ENCODE assay signal across 23 cellular contexts in the genomic region with DNA sequence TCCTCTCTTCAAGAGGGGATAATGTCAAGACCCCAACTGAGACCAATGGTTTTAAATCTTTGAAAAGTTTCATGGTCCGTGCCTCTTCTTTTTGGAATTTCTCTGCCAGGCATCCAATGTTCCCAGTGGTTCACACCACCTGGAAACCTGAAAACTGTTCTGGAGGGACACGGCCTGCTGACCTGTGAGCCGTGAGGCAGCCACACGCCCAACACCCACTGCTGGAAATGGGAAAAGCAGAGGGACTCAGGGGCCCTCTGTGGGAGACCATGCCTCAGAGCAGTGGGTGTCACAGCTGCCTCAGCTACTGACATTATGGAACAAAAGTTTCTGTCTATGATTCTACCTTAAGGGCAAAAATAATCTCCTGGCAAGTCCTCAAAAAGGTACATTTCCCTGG.
DNase-seq lines count a peak whose midpoint lies in the region; ATAC-seq and TF ChIP-seq lines count a peak whose summit lies in the region.
"Had no signal": no experiment of that assay in that cellular context is flagged by ENCODE, and none has a peak within 500 bp of the region (broad histone marks: within the 10 kb centered on the region; RNA-seq: fewer than 3 reads in every experiment).

No MANE protein-coding gene starts in this region.

- DNase-seq in islet precursor cell (peak; percentile 10), ureter (ENCODE audit: low spot score) (peak; percentile 14), NCI-H82 (lab: John Stamatoyannopoulos, UW) (no peak), suprapubic skin (ENCODE audit: low spot score in 2 of 2) (no peak)
- no peak for DNase-seq in activated CD4-positive, alpha-beta T cell treated with anti-CD3 and anti-CD28 coated beads for 36 hours
- DNase-seq: 8988T; ACHN; BE2C; C1 segment of cervical spinal cord; CD4-positive, alpha-beta memory T cell; CD4-positive, CD25-positive, alpha-beta regulatory T cell; CD8-positive, alpha-beta memory T cell; COR-L47; DMS 273 treated with DMSO at 0.1 percent for 48 hours; DMS153; DMS53; DMS79; DND-41; EL; GDM1 had no signal

- no peaks in the 10 kb centered on the region for H3K27me3 Mint-ChIP-seq in activated CD4-positive, alpha-beta T cell treated with anti-CD3 and anti-CD28 coated beads for 36 hours
- H3K27me3 Mint-ChIP-seq: CD4-positive, alpha-beta memory T cell had no signal

- no peak for ATAC-seq in activated CD4-positive, alpha-beta T cell treated with anti-CD3 and anti-CD28 coated beads for 36 hours
- ATAC-seq: GM12878 had no signal

- H3K36me3 ChIP-seq in suprapubic skin = no peaks in the 10 kb centered on the region
- H3K36me3 ChIP-seq: BE2C, BLaER1 had no signal

- POLR2A ChIA-PET in activated CD4-positive, alpha-beta T cell treated with anti-CD3 and anti-CD28 coated beads for 36 hours (lab: Charles Lee) = no interaction called here

- peaks cover 3% of the 10 kb centered on the region for H3K4me1 Mint-ChIP-seq in activated CD4-positive, alpha-beta T cell treated with anti-CD3 and anti-CD28 coated beads for 36 hours
- H3K4me1 Mint-ChIP-seq: CD14-positive monocyte had no signal

- intact Hi-C loops in activated CD4-positive, alpha-beta T cell treated with anti-CD3 and anti-CD28 coated beads for 36 hours (cut with DNase I, micrococcal nuclease) = no loop called here

- no peak overlapping the region for H3K4me3 ChIP-seq in suprapubic skin
- H3K4me3 ChIP-seq: BLaER1, GM12878 had no signal

- H3K4me1 ChIP-seq in suprapubic skin = no peaks in the 10 kb centered on the region
- H3K4me1 ChIP-seq: BLaER1 had no signal

- 93% methylated on average over 4 of the region's 4 CpGs for WGBS in suprapubic skin

- CTCF ChIA-PET in activated CD4-positive, alpha-beta T cell treated with anti-CD3 and anti-CD28 coated beads for 36 hours (lab: Charles Lee) = interaction anchor here (1.2 kb wide), 1 partner anchor 238 kb away, joined by 4 read pairs; no protein-coding TSS in a partner anchor

- H3K27ac Mint-ChIP-seq in activated CD4-positive, alpha-beta T cell treated with anti-CD3 and anti-CD28 coated beads for 36 hours = no peak overlapping the region
- H3K27ac Mint-ChIP-seq: CD14-positive monocyte; CD4-positive, alpha-beta memory T cell; CD4-positive, CD25-positive, alpha-beta regulatory T cell had no signal

- H3K27me3 ChIP-seq in suprapubic skin = peaks cover 3% of the 10 kb centered on the region
- H3K27me3 ChIP-seq: BE2C, BLaER1 had no signal

- no peaks in the 10 kb centered on the region for H3K36me3 Mint-ChIP-seq in activated CD4-positive, alpha-beta T cell treated with anti-CD3 and anti-CD28 coated beads for 36 hours (ENCODE audit: low read depth)
- H3K36me3 Mint-ChIP-seq: CD14-positive monocyte; CD4-positive, alpha-beta memory T cell; CD4-positive, CD25-positive, alpha-beta regulatory T cell; CD8-positive, alpha-beta memory T cell had no signal

- no peaks in the 10 kb centered on the region for H3K9me3 Mint-ChIP-seq in activated CD4-positive, alpha-beta T cell treated with anti-CD3 and anti-CD28 coated beads for 36 hours (ENCODE audit: low read depth)
- H3K9me3 Mint-ChIP-seq: CD4-positive, alpha-beta memory T cell; CD8-positive, alpha-beta memory T cell had no signal

- H3K9me3 ChIP-seq in suprapubic skin = no peaks in the 10 kb centered on the region
- H3K9me3 ChIP-seq: BE2C, BLaER1 had no signal

- H3K27ac ChIP-seq in suprapubic skin = no peak overlapping the region
- H3K27ac ChIP-seq: BLaER1 had no signal

- no peak overlapping the region for H3K4me3 Mint-ChIP-seq in activated CD4-positive, alpha-beta T cell treated with anti-CD3 and anti-CD28 coated beads for 36 hours
- H3K4me3 Mint-ChIP-seq: CD14-positive monocyte; CD4-positive, alpha-beta memory T cell; CD4-positive, CD25-positive, alpha-beta regulatory T cell; CD8-positive, alpha-beta memory T cell had no signal

- no peak for TF ChIP-seq EP300 in suprapubic skin (IDR thresholded peaks at IDR 0.05)

- TF ChIP-seq POLR2A in suprapubic skin (IDR thresholded peaks at IDR 0.05) = no peak

- TF ChIP-seq CTCF in suprapubic skin (IDR thresholded peaks at IDR 0.05) = no peak

Comparison
In these comparisons a context has a peak if more than half of its experiments do, and no peak if none do; other contexts are left out.
1. DNase-seq: peak in islet precursor cell (single experiment) and ureter (single experiment); none in NCI-H82 (single experiment), suprapubic skin (0 of 2) and activated CD4-positive, alpha-beta T cell treated with anti-CD3 and anti-CD28 coated beads for 36 hours (single experiment).